Comparison of ENCODE assay signal across 8 cellular contexts in genomic region chr10:124722812-124723783, GRCh38. TPM values are rescaled to one million over a fixed set of nuclear protein-coding genes. Genes with fewer than 3 reads are reported as not detected.
A peak's percentile ranks its signal among the peaks of the same experiment; 100 is the strongest.
DNase-seq lines count a peak whose midpoint lies in the region; ATAC-seq and TF ChIP-seq lines count a peak whose summit lies in the region.

No MANE protein-coding gene starts in this region.

- H3K27ac ChIP-seq in lower lobe of right lung: peak overlapping the region; percentile 84
- H3K27ac ChIP-seq in suprapubic skin: peak overlapping the region; percentile 79

- H3K27ac Mint-ChIP-seq in activated naive CD8-positive, alpha-beta T cell treated with anti-CD3 and anti-CD28 coated beads for 36 hours: peak overlapping the region; percentile 92

- in situ Hi-C loops in GM13977 (cut with MboI; ENCODE audit: low pct_unique_long_range_greater_than_20kb, low sequenced_read_pairs, unreplicated experiment): no loop called here

- H3K9me3 ChIP-seq in lower lobe of right lung (no peaks in the 10 kb centered on the region), suprapubic skin (no peaks in the 10 kb centered on the region)

- H3K4me1 Mint-ChIP-seq in activated naive CD8-positive, alpha-beta T cell treated with anti-CD3 and anti-CD28 coated beads for 36 hours: peaks cover 77% of the 10 kb centered on the region

- H3K27me3 ChIP-seq in lower lobe of right lung (ENCODE audit: low read depth) (no peaks in the 10 kb centered on the region), suprapubic skin (no peaks in the 10 kb centered on the region)

- no peak for TF ChIP-seq EP300 in suprapubic skin (IDR thresholded peaks at IDR 0.05)

- H3K4me3 ChIP-seq in lower lobe of right lung (no peak overlapping the region), suprapubic skin (no peak overlapping the region)

- H3K4me1 ChIP-seq in lower lobe of right lung (peaks cover 100% of the 10 kb centered on the region), suprapubic skin (peaks cover 95% of the 10 kb centered on the region)

- TF ChIP-seq CTCF in GM13977 (IDR thresholded peaks at IDR 0.05; ENCODE audit: extremely low read depth, insufficient read depth, missing control alignments) (no peak), lower lobe of right lung (IDR thresholded peaks at IDR 0.05) (no peak), suprapubic skin (IDR thresholded peaks at IDR 0.05) (no peak)

- H3K27me3 Mint-ChIP-seq in activated naive CD8-positive, alpha-beta T cell treated with anti-CD3 and anti-CD28 coated beads for 36 hours: no peaks in the 10 kb centered on the region

- intact Hi-C loops in lower lobe of right lung (cut with DNase I): no loop called here

- 49% methylated on average over 4 of the region's 7 CpGs for WGBS in suprapubic skin

- ATAC-seq in GM21825 (IDR thresholded peaks at IDR 0.05; ENCODE audit: unreplicated experiment) (peak; percentile 60), lower lobe of right lung (peak; percentile 55 to 67)

- H3K36me3 ChIP-seq in lower lobe of right lung (no peaks in the 10 kb centered on the region), suprapubic skin (no peaks in the 10 kb centered on the region)

- peak in 1 of 2 donors; percentile 21 for TF ChIP-seq POLR2A in suprapubic skin (IDR thresholded peaks at IDR 0.05)

- DNase-seq in GM13977 (ENCODE audit: low spot score) (peak; percentile 92), MV-4-11 (lab: John Stamatoyannopoulos, UW) (peak; percentile 50), lower lobe of right lung (peak; percentile 63), suprapubic skin (ENCODE audit: low spot score in 2 of 2) (peak in 1 of 2 donors; percentile 70), cerebellar cortex (ENCODE audit: low spot score) (no peak), globus pallidus (ENCODE audit: low spot score) (no peak)
- peak; percentile 70 for DNase-seq in activated naive CD8-positive, alpha-beta T cell treated with anti-CD3 and anti-CD28 coated beads for 36 hours

- H3K9me3 Mint-ChIP-seq in activated naive CD8-positive, alpha-beta T cell treated with anti-CD3 and anti-CD28 coated beads for 36 hours: no peaks in the 10 kb centered on the region

- peaks cover 11% of the 10 kb centered on the region for H3K36me3 Mint-ChIP-seq in activated naive CD8-positive, alpha-beta T cell treated with anti-CD3 and anti-CD28 coated beads for 36 hours

- H3K4me3 Mint-ChIP-seq in activated naive CD8-positive, alpha-beta T cell treated with anti-CD3 and anti-CD28 coated beads for 36 hours: peak overlapping the region; percentile 59

RNA-seq across cellular contexts. Expression of gene FAM53B, which starts 21.1 kb away (rescaled TPM):
- 1 to 10 TPM; 8.7 to 9.6 TPM for total RNA-seq in activated naive CD8-positive, alpha-beta T cell treated with anti-CD3 and anti-CD28 coated beads for 36 hours
- total RNA-seq in lower lobe of right lung: 40.7 TPM
- 10 to 100 TPM; 63.5 to 75.5 (median 67.3) TPM for total RNA-seq in suprapubic skin

Comparison
In these comparisons a context has a peak if more than half of its experiments do, and no peak if none do; other contexts are left out.
1. DNase-seq: peak in GM13977 (single experiment), MV-4-11 (single experiment), activated naive CD8-positive, alpha-beta T cell treated with anti-CD3 and anti-CD28 coated beads for 36 hours (single experiment) and lower lobe of right lung (single experiment); none in cerebellar cortex (single experiment) and globus pallidus (single experiment).